8 cellular contexts compared by ENCODE assay signal in genomic region chr12:42588308-42588836, GRCh38. TPM values are rescaled to one million over a fixed set of nuclear protein-coding genes. Genes with fewer than 3 reads are reported as not detected.
A peak's percentile ranks its signal among the peaks of the same experiment; 100 is the strongest.
DNase-seq lines count a peak whose midpoint lies in the region; ATAC-seq and TF ChIP-seq lines count a peak whose summit lies in the region.

No MANE protein-coding gene starts in this region.

- DNase-seq in PC-3 (peak; percentile 33), esophagus muscularis mucosa (ENCODE audit: extremely low spot score) (peak; percentile 45), COLO668 (lab: John Stamatoyannopoulos, UW; ENCODE audit: unreplicated experiment) (no peak), NCI-H82 treated with DMSO at 0.1 percent for 48 hours (lab: John Stamatoyannopoulos, UW; ENCODE audit: unreplicated experiment) (no peak), body of pancreas (no peak), SIG-M5 treated with dmso at 0.1 percent for 504 hours (lab: John Stamatoyannopoulos, UW; ENCODE audit: unreplicated experiment) (no peak)

- H3K4me1 ChIP-seq in BLaER1 treated with 17β-estradiol and CSF1 and Interleukin-3, amounts not matched to agents 10 nM and 100 nM: peaks cover 5 to 20% (median 15%) of the 10 kb centered on the region in 10 experiments; a peak in 15 of 20 replicates
- H3K4me1 ChIP-seq in PC-3 (ENCODE audit: insufficient read depth, low read length): peaks cover 35% of the 10 kb centered on the region
- H3K4me1 ChIP-seq in esophagus muscularis mucosa: peaks cover 31 to 69% (median 61%) of the 10 kb centered on the region in 4 donors
- peaks cover 19% of the 10 kb centered on the region for H3K4me1 ChIP-seq in neuron (ENCODE audit: insufficient read depth, low read length)
- peaks cover 22% of the 10 kb centered on the region for H3K4me1 ChIP-seq in body of pancreas

- H3K27ac ChIP-seq in BLaER1 treated with 17β-estradiol and CSF1 and Interleukin-3, amounts not matched to agents 10 nM and 100 nM: no peak overlapping the region
- H3K27ac ChIP-seq in PC-3 (ENCODE audit: low read length) (no peak overlapping the region), esophagus muscularis mucosa (replicated peaks in 1 of 4) (peak overlapping the region; percentile 64 to 85 (median 76)), body of pancreas (peak overlapping the region in 1 of 4 donors; percentile 70)

- peak overlapping the region; percentile 91 to 100 (median 98); a peak in 20 of 22 replicates for H3K4me2 ChIP-seq in BLaER1 treated with 17β-estradiol and CSF1 and Interleukin-3, amounts not matched to agents 10 nM and 100 nM
- H3K4me2 ChIP-seq in PC-3 (ENCODE audit: low read length): peak overlapping the region; percentile 93

- CTCF ChIA-PET in PC-3 (lab: Charles Lee): no interaction called here

- BruUV-seq in PC-3 (replicated peaks; lab: Mats Ljungman, UMichigan): no TSS peak

- WGBS in esophagus muscularis mucosa: 16% methylated on average over 11 of the region's 11 CpGs
- 5 to 7% methylated on average over 11 of the region's 11 CpGs for WGBS in body of pancreas, 2 donors

- H2AFZ ChIP-seq in PC-3 (ENCODE audit: low read length) (peak overlapping the region; percentile 82), neuron (ENCODE audit: low read depth, low read length) (peak overlapping the region; percentile 93)

- no peak for TF ChIP-seq POLR2A in esophagus muscularis mucosa (IDR thresholded peaks at IDR 0.05; ENCODE audit: low read depth)
- TF ChIP-seq POLR2A in body of pancreas (IDR thresholded peaks at IDR 0.05): no peak

- H3F3A ChIP-seq in PC-3 (ENCODE audit: low read length, unreplicated experiment): no peaks in the 10 kb centered on the region

- peaks cover 61% of the 10 kb centered on the region for H3K79me2 ChIP-seq in PC-3 (ENCODE audit: low read length)

- H3K9me3 ChIP-seq in BLaER1 treated with 17β-estradiol and CSF1 and Interleukin-3, amounts not matched to agents 10 nM and 100 nM (replicated peaks in 1 of 11): no peaks in the 10 kb centered on the region
- no peaks in the 10 kb centered on the region for H3K9me3 ChIP-seq in PC-3 (ENCODE audit: low read length)
- H3K9me3 ChIP-seq in esophagus muscularis mucosa: no peaks in the 10 kb centered on the region
- no peaks in the 10 kb centered on the region for H3K9me3 ChIP-seq in neuron (ENCODE audit: low read length)
- no peaks in the 10 kb centered on the region for H3K9me3 ChIP-seq in body of pancreas

- POLR2A ChIA-PET in PC-3 (lab: Charles Lee; ENCODE audit: unreplicated experiment): interaction anchor here (0.5 kb wide), 1 partner anchor 81 kb away, joined by 7 read pairs; no protein-coding TSS in a partner anchor

- no peaks in the 10 kb centered on the region for H3K36me3 ChIP-seq in BLaER1 treated with 17β-estradiol and CSF1 and Interleukin-3, amounts not matched to agents 10 nM and 100 nM
- H3K36me3 ChIP-seq in PC-3 (ENCODE audit: low read depth, low read length) (no peaks in the 10 kb centered on the region; the same call in 1 of the 2 replicates), esophagus muscularis mucosa (no peaks in the 10 kb centered on the region), neuron (ENCODE audit: insufficient read depth, low read length) (no peaks in the 10 kb centered on the region), body of pancreas (replicated peaks in 1 of 2; ENCODE audit: insufficient read depth in 1 of 2, low read depth in 2 of 2) (no peaks in the 10 kb centered on the region)

- H3K4me3 ChIP-seq in BLaER1 treated with 17β-estradiol and CSF1 and Interleukin-3, amounts not matched to agents 10 nM and 100 nM: peak overlapping the region in 9 of 10 experiments; percentile 71 to 88 (median 76); a peak in 14 of 20 replicates
- H3K4me3 ChIP-seq in PC-3 (ENCODE audit: low read length) (peak overlapping the region; percentile 97), esophagus muscularis mucosa (peak overlapping the region; percentile 74 to 96 (median 83)), neuron (ENCODE audit: low read length) (peak overlapping the region; percentile 47), body of pancreas (peak overlapping the region in 1 of 2 donors; percentile 86)

- peak; percentile 2 for ATAC-seq in PC-3
- ATAC-seq in body of pancreas: no peak

- intact Hi-C loops in PC-3 (cut with micrococcal nuclease) (loop anchor here (5.0 kb wide), 3 partner anchors 94 to 294 kb away; no protein-coding TSS in a partner anchor), esophagus muscularis mucosa (cut with DNase I) (loop anchor here (5.0 to 10.0 kb wide), 4 partner anchors 106 to 699 kb away; no protein-coding TSS in a partner anchor), body of pancreas (cut with DNase I) (no loop called here)

- TF ChIP-seq EP300 in esophagus muscularis mucosa (IDR thresholded peaks at IDR 0.05): no peak

- no peak for TF ChIP-seq CTCF in PC-3 (conservative IDR thresholded peaks at IDR 0.05; ENCODE audit: low read depth, low read length)
- TF ChIP-seq CTCF in esophagus muscularis mucosa (IDR thresholded peaks at IDR 0.05): no peak
- no peak for TF ChIP-seq CTCF in body of pancreas (IDR thresholded peaks at IDR 0.05)

- H3K27me3 ChIP-seq in BLaER1 treated with 17β-estradiol and CSF1 and Interleukin-3, amounts not matched to agents 10 nM and 100 nM: peaks cover 35 to 49% (median 44%) of the 10 kb centered on the region in 11 experiments
- no peaks in the 10 kb centered on the region for H3K27me3 ChIP-seq in PC-3 (ENCODE audit: low read length)
- H3K27me3 ChIP-seq in esophagus muscularis mucosa: no peaks in the 10 kb centered on the region
- H3K27me3 ChIP-seq in neuron (ENCODE audit: insufficient read depth, low read length): no peaks in the 10 kb centered on the region
- H3K27me3 ChIP-seq in body of pancreas: no peaks in the 10 kb centered on the region

- H3K9me2 ChIP-seq in PC-3 (replicated peaks; ENCODE audit: low read length): no peaks in the 10 kb centered on the region

- H4K20me1 ChIP-seq in BLaER1 treated with 17β-estradiol and CSF1 and Interleukin-3, amounts not matched to agents 10 nM and 100 nM: 0 out of 22 replicates have a peak, but pooled peaks cover 0 to 14% (median 0%) of the 10 kb centered on the region in 11 experiments
- peaks cover 14% of the 10 kb centered on the region for H4K20me1 ChIP-seq in PC-3 (ENCODE audit: low read length)

- peak overlapping the region in 2 of 11 experiments; percentile 77 to 81; a peak in 3 of 22 replicates for H3K9ac ChIP-seq in BLaER1 treated with 17β-estradiol and CSF1 and Interleukin-3, amounts not matched to agents 10 nM and 100 nM
- H3K9ac ChIP-seq in PC-3 (ENCODE audit: low read length): peak overlapping the region; percentile 73

RNA-seq across cellular contexts. Expression of gene PRICKLE1, which starts 1.2 kb away (rescaled TPM):
- total RNA-seq in PC-3 (2014; rRNA removed) (16.2 and 17.2 TPM in 2 replicates), esophagus muscularis mucosa (10 to 100 TPM; 12.5 to 36.9 (median 24.4) TPM), body of pancreas (1 to 10 TPM; 3.6 to 4.7 TPM)

Comparison
In these comparisons a context has a peak if more than half of its experiments do, and no peak if none do; other contexts are left out.
1. H3K27ac ChIP-seq: peak in esophagus muscularis mucosa (4 of 4); none in BLaER1 treated with 17β-estradiol and CSF1 and Interleukin-3, amounts not matched to agents 10 nM and 100 nM (0 of 11) and PC-3 (single experiment).
2. DNase-seq: peak in PC-3 (single experiment) and esophagus muscularis mucosa (single experiment); none in COLO668 (single experiment), NCI-H82 treated with DMSO at 0.1 percent for 48 hours (single experiment), body of pancreas (0 of 4) and SIG-M5 treated with dmso at 0.1 percent for 504 hours (single experiment).